8 cellular contexts compared by ENCODE assay signal in the genomic region with DNA sequence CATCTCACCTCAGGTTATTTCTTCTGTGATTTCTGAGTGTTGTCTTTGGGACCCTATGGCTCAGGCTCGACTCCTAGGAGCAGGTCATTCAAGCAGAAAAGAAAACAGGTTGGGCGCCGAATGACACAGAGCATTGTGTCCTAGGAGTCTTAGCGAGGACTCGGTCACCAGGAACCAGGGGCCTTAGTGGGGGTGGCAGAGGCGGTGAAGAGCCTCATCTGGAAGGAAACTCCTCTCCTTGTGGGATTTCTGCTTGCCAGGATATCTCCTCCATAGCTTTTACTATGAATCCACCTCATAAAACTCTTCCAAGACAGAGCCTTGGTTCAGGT. TPM values are rescaled to one million over a fixed set of nuclear protein-coding genes. Genes with fewer than 3 reads are reported as not detected.
DNase-seq lines count a peak whose midpoint lies in the region; ATAC-seq and TF ChIP-seq lines count a peak whose summit lies in the region.

No MANE protein-coding gene starts in this region.

- intact Hi-C loops in heart left ventricle (cut with DNase I) (loop anchor here in 2 of 10 donors (5.0 kb wide), 1 partner anchor 34 kb away; no protein-coding TSS in a partner anchor), cardiac septum (cut with DNase I) (no loop called here)

- H3K27ac ChIP-seq in heart left ventricle, result peak overlapping the region in 7 of 12 donors; percentile 22 to 77 (median 53)

- TF ChIP-seq POLR2A in heart left ventricle (IDR thresholded peaks at IDR 0.05), result no peak

- no peaks in the 10 kb centered on the region for H3K36me3 Mint-ChIP-seq in mesothelial cell of epicardium

- DNase-seq in heart left ventricle (no peak), cardiac septum (ENCODE audit: low spot score) (no peak), cardiac fibroblast (ENCODE audit: low read depth in 2 of 2) (no peak), mesothelial cell of epicardium (ENCODE audit: low spot score in 2 of 2, unreplicated experiment in 2 of 2) (no peak), MV-4-11 (lab: John Stamatoyannopoulos, UW) (no peak), GM19240 (ENCODE audit: insufficient read length, low spot score) (no peak)

- 20 to 30% (median 26%) methylated on average over 6 of the region's 6 CpGs for WGBS in heart left ventricle, 4 donors

- no peaks in the 10 kb centered on the region for H3K9me3 Mint-ChIP-seq in mesothelial cell of epicardium

- H3K9me3 ChIP-seq in heart left ventricle, result no peaks in the 10 kb centered on the region

- H3K27me3 Mint-ChIP-seq in mesothelial cell of epicardium (ENCODE audit: low read depth), result peaks cover 12% of the 10 kb centered on the region

- peaks cover 0 to 15% (median 5%) of the 10 kb centered on the region in 12 donors for H3K4me1 ChIP-seq in heart left ventricle

- TF ChIP-seq CTCF in heart left ventricle (IDR thresholded peaks at IDR 0.05), result no peak
- no peak for TF ChIP-seq CTCF in cardiac fibroblast (IDR thresholded peaks at IDR 0.05; ENCODE audit: low read depth, low read length)
- TF ChIP-seq CTCF in mesothelial cell of epicardium (IDR thresholded peaks at IDR 0.05; ENCODE audit: unreplicated experiment), result no peak

- peaks cover 5% of the 10 kb centered on the region for H3K4me1 Mint-ChIP-seq in mesothelial cell of epicardium

- no peaks in the 10 kb centered on the region for H3K36me3 ChIP-seq in heart left ventricle

- peak overlapping the region; percentile 28 to 79 (median 70) for H3K4me3 ChIP-seq in heart left ventricle
- peak overlapping the region; percentile 26 to 56 for H3K4me3 ChIP-seq in cardiac fibroblast (replicated peaks in 1 of 2; ENCODE audit: low read depth in 2 of 2, low read length in 2 of 2)

- H3K27ac Mint-ChIP-seq in mesothelial cell of epicardium, result peak overlapping the region; percentile 91

- H3K27me3 ChIP-seq in heart left ventricle, result peaks cover 0 to 29% (median 0%) of the 10 kb centered on the region in 9 donors

- H3K4me3 Mint-ChIP-seq in mesothelial cell of epicardium, result peak overlapping the region; percentile 81

- ATAC-seq in heart left ventricle (no peak), GM18907 (IDR thresholded peaks at IDR 0.05; ENCODE audit: unreplicated experiment) (no peak), HG03039 (IDR thresholded peaks at IDR 0.05; ENCODE audit: unreplicated experiment) (no peak)

RNA-seq across cellular contexts. Expression of gene PLEKHH1, which starts 0.6 kb away (rescaled TPM):
- total RNA-seq in heart left ventricle (1 to 10 TPM; 2.4 to 9.2 (median 5.2) TPM), cardiac septum (2.6 TPM), mesothelial cell of epicardium (20.5 to 21.4 TPM (median 21.0 TPM) in 3 replicates)
- 1 to 10 TPM; 3.4 to 6.3 TPM for polyA plus RNA-seq in heart left ventricle

RNA-seq across cellular contexts. Expression of gene TMEM229B, which starts 45.2 kb away (rescaled TPM):
- 1 to 10 TPM in 8 of 9 donors, under 1 TPM in 1; 0.69 to 6.5 (median 2.0) TPM for total RNA-seq in heart left ventricle
- 1 to 10 TPM in 1 of 2 donors, under 1 TPM in 1; 0.80 to 1.2 TPM for polyA plus RNA-seq in heart left ventricle
- total RNA-seq in cardiac septum, result 1.6 TPM
- 0.41 to 0.83 TPM (median 0.66 TPM) in 3 replicates for total RNA-seq in mesothelial cell of epicardium
